In genomic region chr5:171848911-171849520, GRCh38 we compare ENCODE assay signal across 19 cellular contexts.
"Had no signal": no experiment of that assay in that cellular context is flagged by ENCODE, and none has a peak within 500 bp of the region (broad histone marks: within the 10 kb centered on the region; RNA-seq: fewer than 3 reads in every experiment).

No MANE protein-coding gene starts in this region.

- H3K27ac ChIP-seq: foreskin keratinocyte, pancreas had no signal

- H3K36me3 Mint-ChIP-seq: natural killer cell had no signal

- H3K4me1 Mint-ChIP-seq: activated naive CD8-positive, alpha-beta T cell treated with anti-CD3 and anti-CD28 coated beads for 36 hours; natural killer cell had no signal

- H3K27me3 Mint-ChIP-seq: activated naive CD8-positive, alpha-beta T cell treated with anti-CD3 and anti-CD28 coated beads for 36 hours; stimulated activated naive B cell treated with anti-CD40 and anti-IgM and Interleukin-4, amounts not matched to agents 10 μg/mL and 1 μg/mL and 100 μg/mL, for 72 hours had no signal

- H3K9me3 ChIP-seq: pancreas had no signal

- ATAC-seq: foreskin keratinocyte; left colon; natural killer cell; pancreas; stimulated activated naive B cell treated with anti-CD40 and anti-IgM and Interleukin-4, amounts not matched to agents 10 μg/mL and 1 μg/mL and 100 μg/mL, for 72 hours had no signal

- H3K9me3 Mint-ChIP-seq: activated naive CD8-positive, alpha-beta T cell treated with anti-CD3 and anti-CD28 coated beads for 36 hours; activated T-helper 1 cell treated with anti-CD3 and anti-CD28 coated beads, Interleukin-12 subunit alpha, Interleukin-12 subunit beta, Interleukin-2, Interleukin-4 antibody, amounts not matched to agents 30 ng/mL and 10 ng/mL and 1 ng/mL, durations not matched to agents 14 hours and 24 hours and 36 hours; natural killer cell; stimulated activated naive B cell treated with anti-CD40 and anti-IgM and Interleukin-4, amounts not matched to agents 10 μg/mL and 1 μg/mL and 100 μg/mL, for 72 hours had no signal

- DNase-seq: activated CD4-positive, alpha-beta T cell treated with anti-CD3 and anti-CD28 coated beads, Interleukin-2, amount 50 U/mL, for 48 hours; activated gamma-delta T cell treated with Interleukin-2 at 50 U/mL for 16 hours; activated naive CD8-positive, alpha-beta T cell treated with anti-CD3 and anti-CD28 coated beads for 36 hours; activated T-cell treated with anti-CD3 and anti-CD28 coated beads for 4 hours; amniotic stem cell; effector CD4-positive, alpha-beta T cell; foreskin keratinocyte; glutamatergic neuron; hippocampal formation; left colon; natural killer cell; pancreas; stimulated activated naive B cell treated with anti-CD40 and anti-IgM and Interleukin-4, amounts not matched to agents 10 μg/mL and 1 μg/mL and 100 μg/mL, for 72 hours; substantia nigra; SW 1271; T-helper 2 cell; trophoblast cell had no signal

- H3K27me3 ChIP-seq: foreskin keratinocyte, pancreas had no signal

- H3K4me3 ChIP-seq: lung, pancreas had no signal

- H3K4me3 Mint-ChIP-seq: activated naive CD8-positive, alpha-beta T cell treated with anti-CD3 and anti-CD28 coated beads for 36 hours; activated T-helper 1 cell treated with anti-CD3 and anti-CD28 coated beads, Interleukin-12 subunit alpha, Interleukin-12 subunit beta, Interleukin-2, Interleukin-4 antibody, amounts not matched to agents 30 ng/mL and 10 ng/mL and 1 ng/mL, durations not matched to agents 14 hours and 24 hours and 36 hours; natural killer cell; stimulated activated naive B cell treated with anti-CD40 and anti-IgM and Interleukin-4, amounts not matched to agents 10 μg/mL and 1 μg/mL and 100 μg/mL, for 72 hours had no signal

- H3K4me1 ChIP-seq: foreskin keratinocyte, pancreas had no signal

- H3K36me3 ChIP-seq: pancreas had no signal

- H3K27ac Mint-ChIP-seq: activated naive CD8-positive, alpha-beta T cell treated with anti-CD3 and anti-CD28 coated beads for 36 hours; activated T-helper 1 cell treated with anti-CD3 and anti-CD28 coated beads, Interleukin-12 subunit alpha, Interleukin-12 subunit beta, Interleukin-2, Interleukin-4 antibody, amounts not matched to agents 30 ng/mL and 10 ng/mL and 1 ng/mL, durations not matched to agents 14 hours and 24 hours and 36 hours; natural killer cell; stimulated activated naive B cell treated with anti-CD40 and anti-IgM and Interleukin-4, amounts not matched to agents 10 μg/mL and 1 μg/mL and 100 μg/mL, for 72 hours had no signal
